ENCODE assay signal across 20 cellular contexts in the genomic region with DNA sequence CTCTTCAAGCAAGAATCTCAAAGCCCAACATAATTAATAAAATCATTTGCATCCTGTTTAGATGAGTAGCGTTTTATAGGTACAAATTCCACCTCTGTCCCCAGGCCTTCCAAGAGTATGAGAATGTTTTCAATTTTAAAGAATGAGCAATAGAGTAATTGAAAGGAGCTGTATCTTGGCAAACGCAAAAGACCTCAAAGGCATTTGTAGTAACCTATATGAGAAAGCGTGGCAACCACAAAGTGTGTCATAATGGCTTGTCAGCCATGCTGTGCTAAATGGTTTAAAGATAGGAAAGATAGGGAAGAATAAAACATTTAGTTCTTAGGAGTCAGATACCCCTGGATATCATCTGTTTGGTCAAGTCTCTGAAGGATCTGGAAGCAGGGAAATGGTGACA.
"Had no signal": no experiment of that assay in that cellular context is flagged by ENCODE, and none has a peak within 500 bp of the region (broad histone marks: within the 10 kb centered on the region; RNA-seq: fewer than 3 reads in every experiment).

No MANE protein-coding gene starts in this region.

- H3K4me3 ChIP-seq: dorsolateral prefrontal cortex, gastroesophageal sphincter, heart right ventricle, left lung had no signal

- H3K27me3 ChIP-seq: gastroesophageal sphincter, heart right ventricle, left lung had no signal

- H3K4me1 ChIP-seq: gastroesophageal sphincter had no signal

- DNase-seq: activated CD4-positive, alpha-beta T cell treated with anti-CD3 and anti-CD28 coated beads, Interleukin-2, amount 10 ng/mL, durations not matched to agents 24 days and 14 days; activated CD8-positive, alpha-beta T cell treated with anti-CD3 and anti-CD28 coated beads, Interleukin-2, amount 10 ng/mL, durations not matched to agents 7 days and 5 days; activated naive CD4-positive, alpha-beta T cell treated with anti-CD3 and anti-CD28 coated beads, Interleukin-2, amount 50 U/mL, for 16 hours; activated T-cell treated with anti-CD3 and anti-CD28 coated beads, Interleukin-2, amount 50 U/mL, for 24 hours; amniotic stem cell; caudate nucleus; dorsolateral prefrontal cortex; heart right ventricle; left lung; mammary epithelial cell; midbrain; posterior cingulate gyrus; retina; stimulated activated CD4-positive, alpha-beta T cell treated with anti-CD3 and anti-CD28 coated beads, Interleukin-12 subunit alpha, Interleukin-12 subunit beta, amount 100 ng/mL, for 4 hours; stimulated activated CD4-positive, alpha-beta T cell treated with anti-CD3 and anti-CD28 coated beads, Interleukin-1b, Interleukin-23, amount 100 ng/mL, for 48 hours; stimulated activated CD8-positive, alpha-beta memory T cell treated with anti-CD3 and anti-CD28 coated beads, Interleukin-4, amount 100 ng/mL, for 48 hours; stimulated activated naive CD4-positive, alpha-beta T cell; T-helper 1 cell; T-helper 9 cell had no signal

- H3K27ac ChIP-seq: dorsolateral prefrontal cortex, gastroesophageal sphincter, heart right ventricle, left lung had no signal

- H3K9me3 ChIP-seq: gastroesophageal sphincter, left lung had no signal
